ENCODE assay signal across 17 cellular contexts in genomic region chr2:105682401-105682800, GRCh38.
"Had no signal": no experiment of that assay in that cellular context is flagged by ENCODE, and none has a peak within 500 bp of the region (broad histone marks: within the 10 kb centered on the region; RNA-seq: fewer than 3 reads in every experiment).

No MANE protein-coding gene starts in this region.

- H3K9me3 ChIP-seq: right lobe of liver, suprapubic skin, tibial nerve had no signal

- H3K79me2 ChIP-seq: parathyroid adenoma had no signal

- H2AFZ ChIP-seq: parathyroid adenoma had no signal

- H3K36me3 ChIP-seq: right lobe of liver, suprapubic skin, tibial nerve had no signal

- DNase-seq: activated B cell treated with CpG ODN at 0.5 μM for 24 hours; activated CD4-positive, alpha-beta memory T cell treated with anti-CD3 and anti-CD28 coated beads for 36 hours; activated CD4-positive, alpha-beta T cell treated with anti-CD3 and anti-CD28 coated beads for 36 hours; activated effector memory CD4-positive, alpha-beta T cell treated with Interleukin-2 at 50 U/mL for 16 hours; activated naive CD4-positive, alpha-beta T cell treated with anti-CD3 and anti-CD28 coated beads for 36 hours; activated naive CD8-positive, alpha-beta T cell treated with anti-CD3 and anti-CD28 coated beads, Interleukin-2, amount 10 ng/mL, durations not matched to agents 7 days and 5 days; activated T-cell treated with anti-CD3 and anti-CD28 coated beads, Interleukin-2, amount 50 U/mL, for 72 hours; right lobe of liver; small intestine; stimulated activated CD4-positive, alpha-beta T cell treated with anti-CD3 and anti-CD28 coated beads, Interleukin-2, amount 100 ng/mL, for 24 hours; stimulated activated naive CD8-positive, alpha-beta T cell treated with anti-CD3 and anti-CD28 coated beads, Interleukin-15, amount 100 ng/mL, for 72 hours; T1000 had no signal

- H3K27me3 ChIP-seq: right lobe of liver, tibial nerve had no signal

- H3K27ac ChIP-seq: coronary artery, parathyroid adenoma, right lobe of liver, suprapubic skin had no signal

- H3K4me3 ChIP-seq: coronary artery, right lobe of liver, suprapubic skin, tibial nerve had no signal

- H3K9ac ChIP-seq: parathyroid adenoma had no signal

- ATAC-seq: activated CD4-positive, alpha-beta T cell treated with anti-CD3 and anti-CD28 coated beads for 36 hours; activated T-cell treated with anti-CD3 and anti-CD28 coated beads, Interleukin-2, amount 50 U/mL, for 72 hours; right lobe of liver; stimulated activated effector memory CD8-positive, alpha-beta T cell treated with anti-CD3 and anti-CD28 coated beads, Interleukin-12 subunit alpha, Interleukin-12 subunit beta, amount 100 ng/mL, for 72 hours; stimulated activated naive CD8-positive, alpha-beta T cell treated with anti-CD3 and anti-CD28 coated beads, Interleukin-15, amount 100 ng/mL, for 72 hours had no signal

- H3K4me1 ChIP-seq: parathyroid adenoma, right lobe of liver, suprapubic skin had no signal
